ENCODE assay signal across 15 cellular contexts in genomic region chr7:23276947-23277346, GRCh38. TPM values are rescaled to one million over a fixed set of nuclear protein-coding genes. Genes with fewer than 3 reads are reported as not detected.
"Had no signal": no experiment of that assay in that cellular context is flagged by ENCODE, and none has a peak within 500 bp of the region (broad histone marks: within the 10 kb centered on the region; RNA-seq: fewer than 3 reads in every experiment).

No MANE protein-coding gene starts in this region.

- H3K4me3 ChIP-seq: esophagus squamous epithelium, hepatocyte, mucosa of descending colon, skin epidermis, thyroid gland had no signal

- H3K36me3 ChIP-seq: thyroid gland, WERI-Rb-1 had no signal

- H3K9me3 ChIP-seq: esophagus squamous epithelium, mucosa of descending colon, thyroid gland had no signal

- H3K27me3 Mint-ChIP-seq: memory B cell had no signal

- H3K79me2 ChIP-seq: hepatocyte had no signal

- H3K27ac ChIP-seq: esophagus squamous epithelium, hepatocyte, skin epidermis, thyroid gland, WERI-Rb-1 had no signal

- H3K4me3 Mint-ChIP-seq: activated naive CD8-positive, alpha-beta T cell treated with anti-CD3 and anti-CD28 coated beads, Interleukin-2, amount 50 U/mL, for 24 hours; memory B cell; naive thymus-derived CD4-positive, alpha-beta T cell; stimulated activated naive B cell treated with anti-CD40 and anti-IgM and Interleukin-4, amounts not matched to agents 10 μg/mL and 1 μg/mL and 100 μg/mL, for 72 hours had no signal

- ATAC-seq: activated naive CD8-positive, alpha-beta T cell treated with anti-CD3 and anti-CD28 coated beads, Interleukin-2, amount 50 U/mL, for 24 hours had no signal

- H3K27me3 ChIP-seq: esophagus squamous epithelium, hepatocyte, thyroid gland had no signal

- H3K36me3 Mint-ChIP-seq: memory B cell; naive thymus-derived CD4-positive, alpha-beta T cell; stimulated activated naive B cell treated with anti-CD40 and anti-IgM and Interleukin-4, amounts not matched to agents 10 μg/mL and 1 μg/mL and 100 μg/mL, for 72 hours had no signal

- H3K4me1 ChIP-seq: thyroid gland had no signal

- DNase-seq: activated naive CD4-positive, alpha-beta T cell; aorta; cortex of kidney; esophagus squamous epithelium; islet precursor cell; stimulated activated CD4-positive, alpha-beta T cell treated with anti-CD3 and anti-CD28 coated beads, Interleukin-4, amount 100 ng/mL, for 1 hour had no signal

- H2AFZ ChIP-seq: hepatocyte had no signal

- H3K27ac Mint-ChIP-seq: activated naive CD8-positive, alpha-beta T cell treated with anti-CD3 and anti-CD28 coated beads, Interleukin-2, amount 50 U/mL, for 24 hours; memory B cell; naive thymus-derived CD4-positive, alpha-beta T cell; stimulated activated naive B cell treated with anti-CD40 and anti-IgM and Interleukin-4, amounts not matched to agents 10 μg/mL and 1 μg/mL and 100 μg/mL, for 72 hours had no signal

- H3K9me3 Mint-ChIP-seq: activated naive CD8-positive, alpha-beta T cell treated with anti-CD3 and anti-CD28 coated beads, Interleukin-2, amount 50 U/mL, for 24 hours; memory B cell; naive thymus-derived CD4-positive, alpha-beta T cell; stimulated activated naive B cell treated with anti-CD40 and anti-IgM and Interleukin-4, amounts not matched to agents 10 μg/mL and 1 μg/mL and 100 μg/mL, for 72 hours had no signal

- H3K4me2 ChIP-seq: hepatocyte had no signal

RNA-seq across cellular contexts. Expression of gene GPNMB, which starts 30.4 kb away (rescaled TPM):
- polyA plus RNA-seq: naive thymus-derived CD4-positive, alpha-beta T cell had no signal
